14 cellular contexts compared by ENCODE assay signal in the genomic region with DNA sequence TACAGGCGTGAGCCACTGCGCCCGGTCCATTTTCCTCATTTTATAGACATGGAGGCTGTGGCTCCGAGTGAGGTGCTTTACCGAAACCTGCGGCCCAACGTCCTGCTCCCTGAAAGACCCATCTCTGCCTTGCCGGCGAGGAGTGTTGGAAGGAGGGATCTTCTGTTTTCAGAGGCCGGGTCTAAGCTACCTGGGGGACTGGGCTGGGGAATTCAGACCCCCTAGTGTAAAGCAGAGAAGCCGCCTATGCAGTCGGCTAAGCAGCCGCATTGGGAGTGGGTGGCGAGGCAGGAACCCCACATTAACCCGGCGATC. TPM values are rescaled to one million over a fixed set of nuclear protein-coding genes. Genes with fewer than 3 reads are reported as not detected.
DNase-seq lines count a peak whose midpoint lies in the region; ATAC-seq and TF ChIP-seq lines count a peak whose summit lies in the region.
"Had no signal": no experiment of that assay in that cellular context is flagged by ENCODE, and none has a peak within 500 bp of the region (broad histone marks: within the 10 kb centered on the region; RNA-seq: fewer than 3 reads in every experiment).

No MANE protein-coding gene starts in this region.

- peaks cover 10% of the 10 kb centered on the region for H3K27me3 Mint-ChIP-seq in activated naive CD8-positive, alpha-beta T cell
- peaks cover 44% of the 10 kb centered on the region for H3K27me3 Mint-ChIP-seq in activated naive CD8-positive, alpha-beta T cell treated with anti-CD3 and anti-CD28 coated beads for 36 hours
- peaks cover 14 to 49% (median 28%) of the 10 kb centered on the region in 5 donors for H3K27me3 Mint-ChIP-seq in naive thymus-derived CD4-positive, alpha-beta T cell
- H3K27me3 Mint-ChIP-seq in activated T-cell treated with anti-CD3 and anti-CD28 coated beads, Interleukin-2, amount 50 U/mL, for 4 hours (ENCODE audit: low read depth): peaks cover 22% of the 10 kb centered on the region

- H3K36me3 ChIP-seq in esophagus (ENCODE audit: control insufficient read depth in 2 of 2, insufficient read depth in 2 of 2, low read length in 1 of 2) (no peaks in the 10 kb centered on the region), upper lobe of left lung (no peaks in the 10 kb centered on the region)
- H3K36me3 ChIP-seq in naive thymus-derived CD4-positive, alpha-beta T cell (ENCODE audit: control insufficient read depth in 2 of 3, insufficient read depth in 3 of 3, low read length in 3 of 3): no peaks in the 10 kb centered on the region

- H3K4me3 ChIP-seq in esophagus (ENCODE audit: low read depth in 1 of 2, low read length in 2 of 2): peak overlapping the region in 1 of 2 donors; percentile 53
- no peak overlapping the region for H3K4me3 ChIP-seq in naive thymus-derived CD4-positive, alpha-beta T cell (ENCODE audit: low read length)
- H3K4me3 ChIP-seq in upper lobe of left lung: peak overlapping the region in 2 of 4 donors; percentile 50 to 51

- TF ChIP-seq POLR2A in upper lobe of left lung (IDR thresholded peaks at IDR 0.05): no peak

- H3K27ac Mint-ChIP-seq in activated naive CD8-positive, alpha-beta T cell: no peak overlapping the region
- H3K27ac Mint-ChIP-seq in activated naive CD8-positive, alpha-beta T cell treated with anti-CD3 and anti-CD28 coated beads for 36 hours: no peak overlapping the region
- peak overlapping the region in 1 of 9 donors; percentile 8 for H3K27ac Mint-ChIP-seq in naive thymus-derived CD4-positive, alpha-beta T cell
- H3K27ac Mint-ChIP-seq: memory B cell; stimulated activated naive CD8-positive, alpha-beta T cell treated with anti-CD3 and anti-CD28 coated beads, Interleukin-15, Interleukin-2, amounts not matched to agents 100 ng/mL and 50 ng/mL, for 24 hours had no signal

- intact Hi-C loops in naive thymus-derived CD4-positive, alpha-beta T cell (cut with micrococcal nuclease): no loop called here

- peak overlapping the region; percentile 45 to 66 for H3K27ac ChIP-seq in esophagus (ENCODE audit: low read depth in 2 of 2, low read length in 1 of 2)
- no peak overlapping the region for H3K27ac ChIP-seq in naive thymus-derived CD4-positive, alpha-beta T cell (ENCODE audit: low read depth, low read length)
- peak overlapping the region; percentile 74 to 93 (median 82) for H3K27ac ChIP-seq in upper lobe of left lung

- no peak for TF ChIP-seq EP300 in upper lobe of left lung (IDR thresholded peaks at IDR 0.05)

- H3K36me3 Mint-ChIP-seq in activated naive CD8-positive, alpha-beta T cell: no peaks in the 10 kb centered on the region
- no peaks in the 10 kb centered on the region for H3K36me3 Mint-ChIP-seq in activated naive CD8-positive, alpha-beta T cell treated with anti-CD3 and anti-CD28 coated beads for 36 hours
- H3K36me3 Mint-ChIP-seq in naive thymus-derived CD4-positive, alpha-beta T cell: no peaks in the 10 kb centered on the region
- no peaks in the 10 kb centered on the region for H3K36me3 Mint-ChIP-seq in activated T-cell treated with anti-CD3 and anti-CD28 coated beads, Interleukin-2, amount 50 U/mL, for 4 hours (ENCODE audit: insufficient read depth)
- H3K36me3 Mint-ChIP-seq: memory B cell had no signal

- H3K9me3 ChIP-seq in esophagus (ENCODE audit: control insufficient read depth in 2 of 2, insufficient read depth in 1 of 2, low read depth in 1 of 2, low read length in 1 of 2) (no peaks in the 10 kb centered on the region), upper lobe of left lung (no peaks in the 10 kb centered on the region)
- no peaks in the 10 kb centered on the region for H3K9me3 ChIP-seq in naive thymus-derived CD4-positive, alpha-beta T cell (ENCODE audit: control insufficient read depth in 2 of 3, low read length in 3 of 3)
- H3K9me3 ChIP-seq: SK-N-SH had no signal

- TF ChIP-seq CTCF in upper lobe of left lung (IDR thresholded peaks at IDR 0.05): no peak

- peaks cover 27% of the 10 kb centered on the region for H3K4me1 Mint-ChIP-seq in activated naive CD8-positive, alpha-beta T cell (ENCODE audit: low read depth)
- peaks cover 6% of the 10 kb centered on the region for H3K4me1 Mint-ChIP-seq in activated naive CD8-positive, alpha-beta T cell treated with anti-CD3 and anti-CD28 coated beads for 36 hours
- H3K4me1 Mint-ChIP-seq in naive thymus-derived CD4-positive, alpha-beta T cell: peaks cover 0 to 32% (median 14%) of the 10 kb centered on the region in 7 donors
- H3K4me1 Mint-ChIP-seq in activated T-cell treated with anti-CD3 and anti-CD28 coated beads, Interleukin-2, amount 50 U/mL, for 4 hours (ENCODE audit: low read depth): peaks cover 19% of the 10 kb centered on the region
- H3K4me1 Mint-ChIP-seq: memory B cell had no signal

- POLR2A ChIA-PET in naive thymus-derived CD4-positive, alpha-beta T cell (lab: Charles Lee): no interaction called here

- no peaks in the 10 kb centered on the region for H3K4me1 ChIP-seq in esophagus (ENCODE audit: control insufficient read depth in 2 of 2, insufficient read depth in 2 of 2, low read length in 1 of 2)
- no peaks in the 10 kb centered on the region for H3K4me1 ChIP-seq in naive thymus-derived CD4-positive, alpha-beta T cell (ENCODE audit: control insufficient read depth in 2 of 2, insufficient read depth in 2 of 2, low read length in 2 of 2)
- H3K4me1 ChIP-seq in upper lobe of left lung: peaks cover 5 to 14% (median 10%) of the 10 kb centered on the region in 4 donors

- H3K4me3 Mint-ChIP-seq in activated naive CD8-positive, alpha-beta T cell: peak overlapping the region; percentile 30
- no peak overlapping the region for H3K4me3 Mint-ChIP-seq in activated naive CD8-positive, alpha-beta T cell treated with anti-CD3 and anti-CD28 coated beads for 36 hours
- H3K4me3 Mint-ChIP-seq in naive thymus-derived CD4-positive, alpha-beta T cell: peak overlapping the region in 6 of 10 donors; percentile 9 to 76 (median 58)
- H3K4me3 Mint-ChIP-seq in activated T-cell treated with anti-CD3 and anti-CD28 coated beads, Interleukin-2, amount 50 U/mL, for 4 hours: no peak overlapping the region
- H3K4me3 Mint-ChIP-seq: memory B cell; stimulated activated naive CD8-positive, alpha-beta T cell treated with anti-CD3 and anti-CD28 coated beads, Interleukin-15, Interleukin-2, amounts not matched to agents 100 ng/mL and 50 ng/mL, for 24 hours had no signal

- CTCF ChIA-PET in naive thymus-derived CD4-positive, alpha-beta T cell (lab: Charles Lee): interaction anchor here (0.6 kb wide), 1 partner anchor 989 kb away, joined by 3 read pairs; no protein-coding TSS in a partner anchor

- no peaks in the 10 kb centered on the region for H3K27me3 ChIP-seq in esophagus (ENCODE audit: control insufficient read depth in 1 of 2, insufficient read depth in 2 of 2, low read length in 2 of 2)
- H3K27me3 ChIP-seq in naive thymus-derived CD4-positive, alpha-beta T cell (ENCODE audit: control insufficient read depth in 2 of 2, insufficient read depth in 2 of 2, low read length in 2 of 2): no peaks in the 10 kb centered on the region
- H3K27me3 ChIP-seq in upper lobe of left lung: peaks cover 0 to 7% (median 4%) of the 10 kb centered on the region in 4 donors

- ATAC-seq in naive thymus-derived CD4-positive, alpha-beta T cell: no peak
- ATAC-seq in upper lobe of left lung (ENCODE audit: low FRiP score in 2 of 2): no peak
- no peak for ATAC-seq in GM18519 (IDR thresholded peaks at IDR 0.05; ENCODE audit: low FRiP score, unreplicated experiment)
- no peak for ATAC-seq in activated T-cell treated with anti-CD3 and anti-CD28 coated beads, Interleukin-2, amount 50 U/mL, for 4 hours

- WGBS in esophagus, 2 donors: 68 to 74% methylated on average over 16 of the region's 16 CpGs
- WGBS in upper lobe of left lung, 2 donors: 84 to 88% methylated on average over 15 to 16 of the region's 16 CpGs

- no peaks in the 10 kb centered on the region for H3K9me3 Mint-ChIP-seq in activated naive CD8-positive, alpha-beta T cell (ENCODE audit: low read depth)
- H3K9me3 Mint-ChIP-seq in activated naive CD8-positive, alpha-beta T cell treated with anti-CD3 and anti-CD28 coated beads for 36 hours: no peaks in the 10 kb centered on the region
- H3K9me3 Mint-ChIP-seq in naive thymus-derived CD4-positive, alpha-beta T cell: peaks cover 0 to 2% (median 0%) of the 10 kb centered on the region in 11 donors
- no peaks in the 10 kb centered on the region for H3K9me3 Mint-ChIP-seq in activated T-cell treated with anti-CD3 and anti-CD28 coated beads, Interleukin-2, amount 50 U/mL, for 4 hours
- H3K9me3 Mint-ChIP-seq: memory B cell; stimulated activated naive CD8-positive, alpha-beta T cell treated with anti-CD3 and anti-CD28 coated beads, Interleukin-15, Interleukin-2, amounts not matched to agents 100 ng/mL and 50 ng/mL, for 24 hours had no signal

- DNase-seq in activated naive CD8-positive, alpha-beta T cell treated with anti-CD3 and anti-CD28 coated beads for 36 hours: no peak
- DNase-seq in naive thymus-derived CD4-positive, alpha-beta T cell: no peak
- DNase-seq in upper lobe of left lung (no peak), MV-4-11 (lab: John Stamatoyannopoulos, UW) (no peak)
- no peak for DNase-seq in activated T-cell treated with anti-CD3 and anti-CD28 coated beads, Interleukin-2, amount 50 U/mL, for 4 hours
- DNase-seq: effector CD4-positive, alpha-beta T cell; NCI-H1092 treated with DMSO at 0.1 percent for 48 hours; NCI-H345 had no signal

RNA-seq across cellular contexts. Expression of gene MEOX1, which starts 16.3 kb away (rescaled TPM):
- under 1 TPM; 0.14 to 0.25 TPM for total RNA-seq in activated naive CD8-positive, alpha-beta T cell treated with anti-CD3 and anti-CD28 coated beads for 36 hours
- 1 to 10 TPM; 1.8 to 2.7 TPM for polyA plus RNA-seq in esophagus
- total RNA-seq in naive thymus-derived CD4-positive, alpha-beta T cell: 1 to 10 TPM in 1 of 5 experiments, under 1 TPM in 4; 0.37 to 2.5 (median 0.54) TPM
- 1 to 10 TPM in 1 of 2 donors, under 1 TPM in 1; 0.40 to 1.5 TPM for polyA plus RNA-seq in naive thymus-derived CD4-positive, alpha-beta T cell
- total RNA-seq in upper lobe of left lung: 1 to 10 TPM in 2 of 6 donors, under 1 TPM in 1, not detected in 3; 0.98 to 3.0 (median 1.6) TPM
- total RNA-seq in activated T-cell treated with anti-CD3 and anti-CD28 coated beads, Interleukin-2, amount 50 U/mL, for 4 hours: under 1 TPM; 0.21 to 0.35 (median 0.24) TPM

Comparison
In these comparisons a context has a peak if more than half of its experiments do, and no peak if none do; other contexts are left out.
1. H3K4me3 Mint-ChIP-seq: peak in activated naive CD8-positive, alpha-beta T cell (single experiment) and naive thymus-derived CD4-positive, alpha-beta T cell (6 of 10); none in activated naive CD8-positive, alpha-beta T cell treated with anti-CD3 and anti-CD28 coated beads for 36 hours (single experiment) and activated T-cell treated with anti-CD3 and anti-CD28 coated beads, Interleukin-2, amount 50 U/mL, for 4 hours (single experiment).